8 cellular contexts compared by ENCODE assay signal in the genomic region with DNA sequence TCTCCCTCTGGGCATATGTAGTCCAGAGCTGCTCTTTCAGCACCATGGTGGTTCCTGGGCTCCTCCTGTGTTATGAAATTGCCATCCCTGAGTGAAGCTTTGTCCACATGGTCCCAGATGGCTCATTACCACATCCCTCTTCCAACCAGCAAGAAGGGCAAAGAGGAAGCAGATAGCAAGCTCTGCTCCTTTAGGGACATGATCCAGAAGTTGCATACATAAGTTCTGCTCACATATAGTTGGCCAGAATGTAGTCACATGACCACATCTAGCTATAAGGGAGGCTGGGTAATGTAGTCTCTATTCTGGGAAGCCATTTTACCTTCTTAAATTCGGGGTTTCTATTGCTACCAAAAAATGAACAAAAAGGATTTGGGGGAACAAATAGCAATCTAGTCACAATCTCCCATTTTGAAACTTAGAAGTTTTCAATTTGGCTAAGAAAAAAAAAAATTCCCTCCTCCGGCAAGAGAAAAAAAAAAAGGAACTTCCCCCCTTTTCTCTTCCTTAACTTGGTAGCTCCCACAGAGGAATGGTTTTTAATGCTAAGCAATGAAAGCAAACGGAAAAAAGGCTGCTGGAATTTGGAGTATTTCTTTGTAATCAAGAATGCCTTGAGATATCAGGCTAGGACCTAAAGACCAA.
DNase-seq lines count a peak whose midpoint lies in the region; ATAC-seq and TF ChIP-seq lines count a peak whose summit lies in the region.

No MANE protein-coding gene starts in this region.

- peak overlapping the region; percentile 11 for H3K4me3 ChIP-seq in choroid plexus epithelial cell (ENCODE audit: low read depth, low read length)
- H3K4me3 ChIP-seq in mesodermal cell (ENCODE audit: extremely low read depth, insufficient read depth, low read length, poor library complexity, severe bottlenecking) = peak overlapping the region; percentile 14

- peaks cover 3 to 4% of the 10 kb centered on the region in 2 donors for H3K9me3 Mint-ChIP-seq in activated T-cell treated with anti-CD3 and anti-CD28 coated beads, Interleukin-2, amount 50 U/mL, for 72 hours

- no peak overlapping the region for H3K27ac Mint-ChIP-seq in activated T-cell treated with anti-CD3 and anti-CD28 coated beads, Interleukin-2, amount 50 U/mL, for 72 hours

- H3K9me3 ChIP-seq in mesodermal cell (ENCODE audit: control insufficient read depth, low read length) = no peaks in the 10 kb centered on the region

- no CpG with 5 or more reads among the region's 3 CpGs for WGBS in mesodermal cell (ENCODE audit: insufficient coverage in 2 of 2), 2 experiments

- TF ChIP-seq CTCF in choroid plexus epithelial cell (conservative IDR thresholded peaks at IDR 0.05; ENCODE audit: low read depth, low read length) = no peak

- no peaks in the 10 kb centered on the region for H3K4me1 ChIP-seq in mesodermal cell (ENCODE audit: control insufficient read depth, insufficient read depth, low read length, poor library complexity, severe bottlenecking)

- peak; percentile 75 to 86 for ATAC-seq in activated T-cell treated with anti-CD3 and anti-CD28 coated beads, Interleukin-2, amount 50 U/mL, for 72 hours (replicated peaks in 1 of 2)
- ATAC-seq in HG03354 (IDR thresholded peaks at IDR 0.05; ENCODE audit: poor library complexity, severe bottlenecking, unreplicated experiment) (no peak), HG02840 (IDR thresholded peaks at IDR 0.05; ENCODE audit: low FRiP score, unreplicated experiment) (no peak)

- peaks cover 0 to 5% of the 10 kb centered on the region in 2 donors for H3K36me3 Mint-ChIP-seq in activated T-cell treated with anti-CD3 and anti-CD28 coated beads, Interleukin-2, amount 50 U/mL, for 72 hours (ENCODE audit: insufficient read depth in 2 of 2)

- no peaks in the 10 kb centered on the region for H3K36me3 ChIP-seq in mesodermal cell (ENCODE audit: control insufficient read depth, insufficient read depth, low read length)

- no peak for DNase-seq in activated T-cell treated with anti-CD3 and anti-CD28 coated beads, Interleukin-2, amount 50 U/mL, for 72 hours
- no peak for DNase-seq in activated T-cell treated with anti-CD3 and anti-CD28 coated beads, Interleukin-2, amount 50 U/mL, for 48 hours
- peak; percentile 66 for DNase-seq in NCI-H82 (lab: John Stamatoyannopoulos, UW)
- DNase-seq in choroid plexus epithelial cell (ENCODE audit: low read depth) = peak; percentile 91
- no peak for DNase-seq in NK-92 treated with Interleukin-12 subunit alpha and Interleukin-12 subunit beta, amount 100 ng/mL, for 24 hours (lab: John Stamatoyannopoulos, UW)

- peaks cover 45% of the 10 kb centered on the region for H3K27me3 Mint-ChIP-seq in activated T-cell treated with anti-CD3 and anti-CD28 coated beads, Interleukin-2, amount 50 U/mL, for 72 hours (ENCODE audit: low read depth)

- H3K4me3 Mint-ChIP-seq in activated T-cell treated with anti-CD3 and anti-CD28 coated beads, Interleukin-2, amount 50 U/mL, for 72 hours = peak overlapping the region; percentile 50 to 56

- H3K27ac ChIP-seq in mesodermal cell (ENCODE audit: low read depth, low read length, severe bottlenecking) = peak overlapping the region; percentile 52

- H3K4me1 Mint-ChIP-seq in activated T-cell treated with anti-CD3 and anti-CD28 coated beads, Interleukin-2, amount 50 U/mL, for 72 hours (ENCODE audit: low read depth) = no peaks in the 10 kb centered on the region

Comparison
In these comparisons a context has a peak if more than half of its experiments do, and no peak if none do; other contexts are left out.
1. ATAC-seq: peak in activated T-cell treated with anti-CD3 and anti-CD28 coated beads, Interleukin-2, amount 50 U/mL, for 72 hours (2 of 2); none in HG03354 (single experiment) and HG02840 (single experiment).
2. DNase-seq: peak in NCI-H82 (single experiment) and choroid plexus epithelial cell (single experiment); none in activated T-cell treated with anti-CD3 and anti-CD28 coated beads, Interleukin-2, amount 50 U/mL, for 72 hours (0 of 2), activated T-cell treated with anti-CD3 and anti-CD28 coated beads, Interleukin-2, amount 50 U/mL, for 48 hours (0 of 2) and NK-92 treated with Interleukin-12 subunit alpha and Interleukin-12 subunit beta, amount 100 ng/mL, for 24 hours (single experiment).